In genomic region chr11:128810784-128811514, GRCh38 we compare ENCODE assay signal across 1 cellular context.
TF ChIP-seq lines count a peak whose summit lies in the region.

No MANE protein-coding gene starts in this region.

TF ChIP-seq in GM12878, 131 proteins besides CTCF, POLR2A, EP300 and RAD21:
- TF ChIP-seq CREB1 (IDR thresholded peaks at IDR 0.05; ENCODE audit: low read depth): no peak
- TF ChIP-seq STAT1 (conservative IDR thresholded peaks at IDR 0.05): no peak
- no peak for TF ChIP-seq CUX1 (IDR thresholded peaks at IDR 0.05; ENCODE audit: insufficient replicate concordance, low read depth, low read length)
- TF ChIP-seq RUNX3 (IDR thresholded peaks at IDR 0.05; ENCODE audit: low read length): no peak
- no peak for TF ChIP-seq NFYA (IDR thresholded peaks at IDR 0.05; ENCODE audit: borderline replicate concordance, low read depth, low read length)
- TF ChIP-seq CREM (IDR thresholded peaks at IDR 0.05; ENCODE audit: low read depth): no peak
- TF ChIP-seq MTA2 (IDR thresholded peaks at IDR 0.05; ENCODE audit: low read depth): no peak
- TF ChIP-seq MYB (IDR thresholded peaks at IDR 0.05; ENCODE audit: borderline replicate concordance, low read depth, low read length): no peak
- no peak for TF ChIP-seq ZZZ3 (IDR thresholded peaks at IDR 0.05; ENCODE audit: control insufficient read depth, insufficient read length, low read depth)
- TF ChIP-seq, protein P1, sequence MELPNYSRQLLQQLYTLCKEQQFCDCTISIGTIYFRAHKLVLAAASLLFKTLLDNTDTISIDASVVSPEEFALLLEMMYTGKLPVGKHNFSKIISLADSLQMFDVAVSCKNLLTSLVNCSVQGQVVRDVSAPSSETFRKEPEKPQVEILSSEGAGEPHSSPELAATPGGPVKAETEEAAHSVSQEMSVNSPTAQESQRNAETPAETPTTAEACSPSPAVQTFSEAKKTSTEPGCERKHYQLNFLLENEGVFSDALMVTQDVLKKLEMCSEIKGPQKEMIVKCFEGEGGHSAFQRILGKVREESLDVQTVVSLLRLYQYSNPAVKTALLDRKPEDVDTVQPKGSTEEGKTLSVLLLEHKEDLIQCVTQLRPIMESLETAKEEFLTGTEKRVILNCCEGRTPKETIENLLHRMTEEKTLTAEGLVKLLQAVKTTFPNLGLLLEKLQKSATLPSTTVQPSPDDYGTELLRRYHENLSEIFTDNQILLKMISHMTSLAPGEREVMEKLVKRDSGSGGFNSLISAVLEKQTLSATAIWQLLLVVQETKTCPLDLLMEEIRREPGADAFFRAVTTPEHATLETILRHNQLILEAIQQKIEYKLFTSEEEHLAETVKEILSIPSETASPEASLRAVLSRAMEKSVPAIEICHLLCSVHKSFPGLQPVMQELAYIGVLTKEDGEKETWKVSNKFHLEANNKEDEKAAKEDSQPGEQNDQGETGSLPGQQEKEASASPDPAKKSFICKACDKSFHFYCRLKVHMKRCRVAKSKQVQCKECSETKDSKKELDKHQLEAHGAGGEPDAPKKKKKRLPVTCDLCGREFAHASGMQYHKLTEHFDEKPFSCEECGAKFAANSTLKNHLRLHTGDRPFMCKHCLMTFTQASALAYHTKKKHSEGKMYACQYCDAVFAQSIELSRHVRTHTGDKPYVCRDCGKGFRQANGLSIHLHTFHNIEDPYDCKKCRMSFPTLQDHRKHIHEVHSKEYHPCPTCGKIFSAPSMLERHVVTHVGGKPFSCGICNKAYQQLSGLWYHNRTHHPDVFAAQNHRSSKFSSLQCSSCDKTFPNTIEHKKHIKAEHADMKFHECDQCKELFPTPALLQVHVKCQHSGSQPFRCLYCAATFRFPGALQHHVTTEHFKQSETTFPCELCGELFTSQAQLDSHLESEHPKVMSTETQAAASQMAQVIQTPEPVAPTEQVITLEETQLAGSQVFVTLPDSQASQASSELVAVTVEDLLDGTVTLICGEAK (IDR thresholded peaks at IDR 0.05; ENCODE audit: borderline replicate concordance): no peak
- TF ChIP-seq, protein P2, sequence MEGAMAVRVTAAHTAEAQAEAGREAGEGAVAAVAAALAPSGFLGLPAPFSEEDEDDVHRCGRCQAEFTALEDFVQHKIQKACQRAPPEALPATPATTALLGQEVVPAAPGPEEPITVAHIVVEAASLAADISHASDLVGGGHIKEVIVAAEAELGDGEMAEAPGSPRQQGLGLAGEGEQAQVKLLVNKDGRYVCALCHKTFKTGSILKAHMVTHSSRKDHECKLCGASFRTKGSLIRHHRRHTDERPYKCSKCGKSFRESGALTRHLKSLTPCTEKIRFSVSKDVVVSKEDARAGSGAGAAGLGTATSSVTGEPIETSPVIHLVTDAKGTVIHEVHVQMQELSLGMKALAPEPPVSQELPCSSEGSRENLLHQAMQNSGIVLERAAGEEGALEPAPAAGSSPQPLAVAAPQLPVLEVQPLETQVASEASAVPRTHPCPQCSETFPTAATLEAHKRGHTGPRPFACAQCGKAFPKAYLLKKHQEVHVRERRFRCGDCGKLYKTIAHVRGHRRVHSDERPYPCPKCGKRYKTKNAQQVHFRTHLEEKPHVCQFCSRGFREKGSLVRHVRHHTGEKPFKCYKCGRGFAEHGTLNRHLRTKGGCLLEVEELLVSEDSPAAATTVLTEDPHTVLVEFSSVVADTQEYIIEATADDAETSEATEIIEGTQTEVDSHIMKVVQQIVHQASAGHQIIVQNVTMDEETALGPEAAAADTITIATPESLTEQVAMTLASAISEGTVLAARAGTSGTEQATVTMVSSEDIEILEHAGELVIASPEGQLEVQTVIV (IDR thresholded peaks at IDR 0.05; ENCODE audit: borderline replicate concordance, partially characterized antibody): no peak
- no peak for TF ChIP-seq NBN (IDR thresholded peaks at IDR 0.05)
